8 cellular contexts compared by ENCODE assay signal in genomic region chr6:131594074-131594473, GRCh38. TPM values are rescaled to one million over a fixed set of nuclear protein-coding genes. Genes with fewer than 3 reads are reported as not detected.
"Had no signal": no experiment of that assay in that cellular context is flagged by ENCODE, and none has a peak within 500 bp of the region (broad histone marks: within the 10 kb centered on the region; RNA-seq: fewer than 3 reads in every experiment).

No MANE protein-coding gene starts in this region.

- FAIRE-seq: GM12878, GM12891, GM12892, GM18507, GM19239 had no signal

- H3K4me3 ChIP-seq: GM12878 had no signal

- DNase-seq: GDM1, GF-D8 had no signal

- ATAC-seq: GM12878 had no signal

RNA-seq across cellular contexts. Expression of gene ARG1, which starts 21.0 kb away (rescaled TPM):
- total RNA-seq: G401 had no signal
- polyA plus RNA-seq: GM12878 had no signal

RNA-seq across cellular contexts. Expression of gene ENPP3, which starts 43.0 kb away (rescaled TPM):
- total RNA-seq: G401, GM12878 had no signal
